ENCODE assay signal across 16 cellular contexts in the genomic region with DNA sequence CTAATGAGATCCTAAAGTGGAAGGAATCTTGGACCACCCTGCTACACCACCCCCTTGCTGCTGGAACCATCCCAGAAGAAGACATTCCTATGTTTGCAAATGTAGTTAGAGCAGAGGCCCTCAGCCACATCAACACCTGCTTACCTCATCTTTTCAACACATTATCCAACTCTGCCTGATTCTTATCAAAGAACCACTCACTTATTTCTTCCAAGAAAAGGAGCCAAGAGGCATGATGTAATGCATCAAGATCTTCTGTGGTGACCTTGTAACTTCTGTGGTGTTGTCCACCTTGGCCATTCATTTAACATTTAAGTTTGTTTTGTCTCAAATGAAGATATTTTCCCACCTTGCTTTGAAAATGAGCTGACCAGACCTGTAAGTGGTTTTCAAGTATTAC.
DNase-seq lines count a peak whose midpoint lies in the region; ATAC-seq, FAIRE-seq and TF ChIP-seq lines count a peak whose summit lies in the region.
"Had no signal": no experiment of that assay in that cellular context is flagged by ENCODE, and none has a peak within 500 bp of the region (broad histone marks: within the 10 kb centered on the region; RNA-seq: fewer than 3 reads in every experiment).

No MANE protein-coding gene starts in this region.

- H3F3A ChIP-seq in SK-N-SH (replicated peaks; ENCODE audit: insufficient read depth) = no peaks in the 10 kb centered on the region

- TF ChIP-seq RAD21 in SK-N-SH (IDR thresholded peaks at IDR 0.05; ENCODE audit: low read length) = no peak
- no peak for TF ChIP-seq RAD21 in H1 (IDR thresholded peaks at IDR 0.05 in 1 of 2, conservative IDR thresholded peaks at IDR 0.05 in 1 of 2; ENCODE audit: low read depth in 2 of 2, low read length in 2 of 2)

- H2AFZ ChIP-seq in SK-N-SH (ENCODE audit: low read depth) (no peak overlapping the region), H1 (ENCODE audit: low read length) (no peak overlapping the region)
- H2AFZ ChIP-seq: GM23248 had no signal

- H3K27ac Mint-ChIP-seq in WTC11 = 0 out of 2 replicates have a peak overlapping the region, but pooled peaks have one; percentile 63
- H3K27ac Mint-ChIP-seq: CD4-positive, alpha-beta memory T cell; H9 had no signal

- no peak for DNase-seq in SK-N-SH
- DNase-seq in WTC11 (ENCODE audit: low spot score) = no peak
- DNase-seq in H1 (ENCODE audit: low read depth in 1 of 2, low spot score in 2 of 2) = no peak
- no peak for DNase-seq in activated T-cell treated with anti-CD3 and anti-CD28 coated beads for 4 hours
- no peak for DNase-seq in ureter (ENCODE audit: low spot score)
- DNase-seq: C1 segment of cervical spinal cord; Calu3; CD4-positive, alpha-beta memory T cell; COR-L47; DMS53; GF-D8; GM23248; H9 had no signal

- no peak overlapping the region for H2BK5ac ChIP-seq in H1 (ENCODE audit: low read depth, low read length)

- H3K4me1 ChIP-seq in SK-N-SH (ENCODE audit: control insufficient read depth in 1 of 2, insufficient read depth in 2 of 2, low read depth in 1 of 2, low read length in 1 of 2) (peaks cover 0 to 8% of the 10 kb centered on the region in 2 experiments; a peak in 2 of 4 replicates), H1 (replicated peaks in 1 of 4; ENCODE audit: control insufficient read depth in 3 of 4, insufficient read depth in 4 of 4, low read length in 3 of 4) (peaks cover 0 to 11% (median 5%) of the 10 kb centered on the region in 4 experiments; a peak in 3 of 7 replicates)

- no peaks in the 10 kb centered on the region for H3K9me2 ChIP-seq in SK-N-SH

- H3K9me3 ChIP-seq in SK-N-SH (no peaks in the 10 kb centered on the region), H1 (ENCODE audit: insufficient read depth in 2 of 2, low read depth in 1 of 2, low read length in 1 of 2) (no peaks in the 10 kb centered on the region)

- no peak overlapping the region for H3K4me3 Mint-ChIP-seq in WTC11
- H3K4me3 Mint-ChIP-seq: CD4-positive, alpha-beta memory T cell; H9 had no signal

- peaks cover 8% of the 10 kb centered on the region; the same call in 1 of the 2 replicates for H3K9me3 Mint-ChIP-seq in WTC11

- H3K36me3 ChIP-seq in SK-N-SH (replicated peaks in 1 of 2; ENCODE audit: control insufficient read depth in 1 of 2, insufficient read depth in 2 of 2, low read length in 1 of 2) (no peaks in the 10 kb centered on the region), H1 (ENCODE audit: control insufficient read depth in 2 of 4, insufficient read depth in 4 of 4, low read length in 3 of 4) (no peaks in the 10 kb centered on the region)

- POLR2A ChIA-PET in SK-N-SH (lab: Yijun Ruan, JAX) (no interaction called here), WTC11 (lab: Charles Lee) (no interaction called here), H1 (lab: Charles Lee; ENCODE audit: partially characterized antibody) (interaction anchor here (0.5 kb wide), 1 partner anchor 587 kb away, joined by 7 read pairs; no protein-coding TSS in a partner anchor)

- H2AK5ac ChIP-seq in H1 (ENCODE audit: low read depth, low read length) = no peak overlapping the region

- H3K9ac ChIP-seq in SK-N-SH = no peak overlapping the region
- H3K9ac ChIP-seq in H1 (replicated peaks in 1 of 4; ENCODE audit: extremely low read depth in 1 of 4, low read depth in 3 of 4, low read length in 3 of 4) = no peak overlapping the region
- H3K9ac ChIP-seq: GM23248 had no signal

- H3K36me3 Mint-ChIP-seq in WTC11 = peaks cover 4% of the 10 kb centered on the region
- H3K36me3 Mint-ChIP-seq: CD4-positive, alpha-beta memory T cell had no signal

- H3K79me1 ChIP-seq in H1 (ENCODE audit: low read depth, low read length) = no peaks in the 10 kb centered on the region

- no peak overlapping the region for H2BK12ac ChIP-seq in H1 (ENCODE audit: low read depth, low read length)

- H3K27me3 ChIP-seq in SK-N-SH (ENCODE audit: insufficient read depth) (no peaks in the 10 kb centered on the region), H1 (replicated peaks in 1 of 4; ENCODE audit: control insufficient read depth in 3 of 4, extremely low read depth in 1 of 4, insufficient read depth in 3 of 4, low read length in 3 of 4) (no peaks in the 10 kb centered on the region)

- peak; percentile 32 for FAIRE-seq in H1 (lab: Jason Lieb, UNC)
- FAIRE-seq: GM12891 had no signal

- H3K18ac ChIP-seq in H1 (ENCODE audit: extremely low read depth, low read length) = no peak overlapping the region

- H4K8ac ChIP-seq in H1 (ENCODE audit: extremely low read depth, insufficient read depth, low read length) = no peak overlapping the region

- H4K20me1 ChIP-seq in SK-N-SH (ENCODE audit: insufficient read depth) (no peaks in the 10 kb centered on the region), H1 (replicated peaks in 1 of 2; ENCODE audit: control insufficient read depth in 1 of 2, insufficient read depth in 2 of 2, low read length in 2 of 2) (no peaks in the 10 kb centered on the region)

- no peak overlapping the region for H2BK120ac ChIP-seq in H1 (replicated peaks; ENCODE audit: low read depth, low read length)

- ATAC-seq in SK-N-SH treated with all-trans-retinoic acid at 6 μM for 48 hours (no peak), WTC11 (no peak)
- ATAC-seq: HCT116 had no signal

- no peaks in the 10 kb centered on the region for H3K27me3 Mint-ChIP-seq in WTC11 (ENCODE audit: low read depth)
- H3K27me3 Mint-ChIP-seq: CD4-positive, alpha-beta memory T cell had no signal

- no peak overlapping the region for H3K4ac ChIP-seq in H1 (replicated peaks; ENCODE audit: insufficient read length, low read depth, low read length)

- no peaks in the 10 kb centered on the region for H3K23me2 ChIP-seq in H1 (ENCODE audit: low read depth, low read length)

- no peak for TF ChIP-seq POLR2A in H1 (IDR thresholded peaks at IDR 0.05; ENCODE audit: control extremely low read depth in 1 of 2, low read depth in 2 of 2, low read length in 2 of 2)

- H3K4me2 ChIP-seq in SK-N-SH (no peak overlapping the region), H1 (ENCODE audit: insufficient read depth in 1 of 2, low read depth in 2 of 2, low read length in 2 of 2) (no peak overlapping the region)

- no peak overlapping the region for H3K56ac ChIP-seq in H1 (replicated peaks; ENCODE audit: insufficient read length, low read depth, low read length)

- no peak overlapping the region for H3K23ac ChIP-seq in H1 (ENCODE audit: insufficient read length)

- no peak overlapping the region for H4K5ac ChIP-seq in H1 (ENCODE audit: insufficient read length, low read depth, low read length)

- H3K4me3 ChIP-seq in SK-N-SH (ENCODE audit: low read depth in 2 of 2, low read length in 1 of 2) (no peak overlapping the region), H1 (ENCODE audit: extremely low read depth in 1 of 4, insufficient read depth in 2 of 4, low read depth in 3 of 4, low read length in 4 of 4) (no peak overlapping the region)
- H3K4me3 ChIP-seq: GM23248 had no signal

- no peak overlapping the region for H2BK20ac ChIP-seq in H1 (ENCODE audit: low read length)

- no peak for TF ChIP-seq CTCF in SK-N-SH (IDR thresholded peaks at IDR 0.05)
- TF ChIP-seq CTCF in WTC11 (IDR thresholded peaks at IDR 0.05) = no peak
- no peak for TF ChIP-seq CTCF in H1 (IDR thresholded peaks at IDR 0.05; ENCODE audit: control extremely low read depth in 1 of 3, insufficient read depth in 1 of 3, low read depth in 1 of 3, low read length in 3 of 3)

- CTCF ChIA-PET in SK-N-SH (lab: Yijun Ruan, JAX) (no interaction called here), WTC11 (lab: Charles Lee) (no interaction called here), H1 (lab: Charles Lee; ENCODE audit: partially characterized antibody) (interaction anchor here (1.7 kb wide), 1 partner anchor 181 kb away, joined by 4 read pairs; no protein-coding TSS in a partner anchor)

- TF ChIP-seq EP300 in SK-N-SH (IDR thresholded peaks at IDR 0.05; ENCODE audit: borderline replicate concordance in 1 of 2, low read depth in 1 of 2, low read length in 1 of 2) (no peak), H1 (IDR thresholded peaks at IDR 0.05; ENCODE audit: borderline replicate concordance in 1 of 2, low read depth in 2 of 2, low read length in 2 of 2) (no peak)

- H3K14ac ChIP-seq in H1 (ENCODE audit: insufficient read length) = no peak overlapping the region

- no peak overlapping the region for H3K27ac ChIP-seq in SK-N-SH (ENCODE audit: low read depth in 2 of 2, low read length in 1 of 2)
- H3K27ac ChIP-seq in H1 (ENCODE audit: low read depth, low read length) = no peak overlapping the region
- H3K27ac ChIP-seq: GM23248 had no signal

- no peak overlapping the region for H2BK15ac ChIP-seq in H1 (ENCODE audit: low read length)

- H3K79me2 ChIP-seq in SK-N-SH (ENCODE audit: insufficient read depth) (no peaks in the 10 kb centered on the region), H1 (ENCODE audit: control insufficient read depth in 1 of 2, insufficient read depth in 2 of 2, low read length in 2 of 2) (no peaks in the 10 kb centered on the region)

- no peak overlapping the region for H4K91ac ChIP-seq in H1 (replicated peaks; ENCODE audit: insufficient read length, low read length)

- peaks cover 67% of the 10 kb centered on the region for H3K4me1 Mint-ChIP-seq in WTC11
- H3K4me1 Mint-ChIP-seq: CD4-positive, alpha-beta memory T cell had no signal

TF ChIP-seq in SK-N-SH, 30 proteins besides CTCF, POLR2A, EP300 and RAD21 (continues in another document):
- TF ChIP-seq FOXM1 (IDR thresholded peaks at IDR 0.05; ENCODE audit: low read depth) = no peak
- TF ChIP-seq RFX5 (IDR thresholded peaks at IDR 0.05; ENCODE audit: low read length) = no peak
- TF ChIP-seq SIN3A (IDR thresholded peaks at IDR 0.05; ENCODE audit: borderline replicate concordance, low read depth, low read length) = no peak
- no peak for TF ChIP-seq MEF2A (IDR thresholded peaks at IDR 0.05; ENCODE audit: borderline replicate concordance, low read depth)

TF ChIP-seq in WTC11, 78 proteins besides CTCF, POLR2A, EP300 and RAD21 (continues in another document):
- TF ChIP-seq ZNF138 (CRISPR knock-in tag; conservative IDR thresholded peaks at IDR 0.05) = no peak
- no peak for TF ChIP-seq TCF7 (CRISPR knock-in tag; IDR thresholded peaks at IDR 0.05; ENCODE audit: low read depth)
- TF ChIP-seq MXD4 (CRISPR knock-in tag; IDR thresholded peaks at IDR 0.05; ENCODE audit: borderline replicate concordance) = no peak
- no peak for TF ChIP-seq MYBL2 (CRISPR knock-in tag; IDR thresholded peaks at IDR 0.05)
- TF ChIP-seq TP53 (CRISPR knock-in tag; IDR thresholded peaks at IDR 0.05) = no peak
- no peak for TF ChIP-seq ZNF396 (CRISPR knock-in tag; IDR thresholded peaks at IDR 0.05; ENCODE audit: borderline replicate concordance)
- TF ChIP-seq HMGA2 (CRISPR knock-in tag; IDR thresholded peaks at IDR 0.05) = no peak

TF ChIP-seq in H1, 55 proteins besides CTCF, POLR2A, EP300 and RAD21 (continues in another document):
- TF ChIP-seq CHD1 (IDR thresholded peaks at IDR 0.05; ENCODE audit: low read depth, low read length) (no peak), YY1 (IDR thresholded peaks at IDR 0.05; ENCODE audit: low read depth, low read length) (no peak), KDM1A (IDR thresholded peaks at IDR 0.05; ENCODE audit: borderline replicate concordance, low read length) (no peak), FOSL1 (IDR thresholded peaks at IDR 0.05; ENCODE audit: insufficient read depth, low read depth, low read length) (no peak), HDAC6 (IDR thresholded peaks at IDR 0.05; ENCODE audit: low read depth, low read length) (no peak), BACH1 (IDR thresholded peaks at IDR 0.05; ENCODE audit: low read length) (no peak), HDAC2 (IDR thresholded peaks at IDR 0.05; ENCODE audit: borderline replicate concordance in 1 of 2, low read depth in 2 of 2, low read length in 2 of 2) (no peak)
